In the genomic region with DNA sequence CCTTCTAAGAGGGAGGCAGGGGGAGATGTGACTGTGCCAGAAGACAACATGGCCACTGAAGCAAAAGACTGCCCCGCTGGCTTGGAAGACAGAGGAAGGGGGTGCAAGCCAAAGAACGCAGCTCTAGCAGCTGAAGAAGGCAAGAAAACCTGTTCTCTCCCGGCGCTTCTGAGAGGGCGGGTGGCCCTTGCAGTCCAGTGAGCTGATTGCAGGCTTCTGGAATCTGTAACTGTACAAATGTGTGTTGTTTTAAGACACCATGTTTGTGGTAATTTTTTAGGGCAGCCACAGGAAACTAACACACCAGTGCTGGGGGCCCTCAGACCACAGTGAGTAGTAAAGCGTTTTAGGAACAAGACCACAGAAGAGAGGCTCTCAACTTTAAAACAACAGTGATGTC, we compare ENCODE assay signal across 8 cellular contexts. TPM values are rescaled to one million over a fixed set of nuclear protein-coding genes. Genes with fewer than 3 reads are reported as not detected.
A peak's percentile ranks its signal among the peaks of the same experiment; 100 is the strongest.
DNase-seq lines count a peak whose midpoint lies in the region; ATAC-seq and TF ChIP-seq lines count a peak whose summit lies in the region.

No MANE protein-coding gene starts in this region.

- H3K27me3 ChIP-seq in gastroesophageal sphincter (no peaks in the 10 kb centered on the region), stomach (no peaks in the 10 kb centered on the region), colonic mucosa (no peaks in the 10 kb centered on the region)

- H3K4me1 Mint-ChIP-seq in activated T-cell treated with anti-CD3 and anti-CD28 coated beads, Interleukin-2, amount 50 U/mL, for 72 hours (ENCODE audit: low read depth) = peaks cover 32% of the 10 kb centered on the region
- peaks cover 45% of the 10 kb centered on the region for H3K4me1 Mint-ChIP-seq in T-helper 17 cell

- H3K9me3 Mint-ChIP-seq in activated T-cell treated with anti-CD3 and anti-CD28 coated beads, Interleukin-2, amount 50 U/mL, for 72 hours = no peaks in the 10 kb centered on the region

- no peak for TF ChIP-seq POLR2A in gastroesophageal sphincter (IDR thresholded peaks at IDR 0.05)
- no peak for TF ChIP-seq POLR2A in stomach (IDR thresholded peaks at IDR 0.05)

- 63 to 81% methylated on average over 4 to 6 of the region's 6 CpGs for WGBS in gastroesophageal sphincter (ENCODE audit: low coverage in 1 of 2), 2 donors
- WGBS in stomach, 5 donors = 20 to 36% (median 33%) methylated on average over 6 of the region's 6 CpGs

- H3K4me3 ChIP-seq in gastroesophageal sphincter (no peak overlapping the region), stomach (no peak overlapping the region), colonic mucosa (no peak overlapping the region)

- H3K36me3 ChIP-seq in gastroesophageal sphincter (peaks cover 0 to 64% of the 10 kb centered on the region in 2 donors), stomach (peaks cover 24 to 64% (median 57%) of the 10 kb centered on the region in 4 donors), colonic mucosa (no peaks in the 10 kb centered on the region)

- TF ChIP-seq CTCF in gastroesophageal sphincter (IDR thresholded peaks at IDR 0.05) (no peak), stomach (IDR thresholded peaks at IDR 0.05) (no peak), colonic mucosa (IDR thresholded peaks at IDR 0.05) (no peak)

- H3K4me3 Mint-ChIP-seq in activated T-cell treated with anti-CD3 and anti-CD28 coated beads, Interleukin-2, amount 50 U/mL, for 72 hours = peak overlapping the region in 1 of 2 donors; percentile 26
- peak overlapping the region; percentile 79 for H3K4me3 Mint-ChIP-seq in T-helper 17 cell

- intact Hi-C loops in stomach (cut with DNase I; ENCODE audit: low total_unique reads) = no loop called here
- intact Hi-C loops in colonic mucosa (cut with DNase I) = loop anchor here (5.0 kb wide), 1 partner anchor 42 kb away; no protein-coding TSS in a partner anchor

- peak overlapping the region; percentile 84 for H3K27ac Mint-ChIP-seq in activated T-cell treated with anti-CD3 and anti-CD28 coated beads, Interleukin-2, amount 50 U/mL, for 72 hours
- H3K27ac Mint-ChIP-seq in T-helper 17 cell = peak overlapping the region; percentile 86

- H3K27ac ChIP-seq in gastroesophageal sphincter (peak overlapping the region in 3 of 4 donors; percentile 7 to 61 (median 44)), stomach (peak overlapping the region; percentile 20 to 79 (median 75)), colonic mucosa (no peak overlapping the region)

- DNase-seq in activated T-cell treated with anti-CD3 and anti-CD28 coated beads, Interleukin-2, amount 50 U/mL, for 72 hours = peak; percentile 19 to 44
- DNase-seq in activated T-cell treated with anti-CD3 and anti-CD28 coated beads, Interleukin-2, amount 50 U/mL, for 48 hours = no peak
- DNase-seq in T-helper 17 cell = no peak
- DNase-seq in stomach = no peak
- DNase-seq in GM19240 (ENCODE audit: insufficient read length, low spot score) = no peak
- no peak for DNase-seq in colonic mucosa
- no peak for DNase-seq in SKM-1 (lab: John Stamatoyannopoulos, UW; ENCODE audit: unreplicated experiment)

- H3K4me1 ChIP-seq in gastroesophageal sphincter (peaks cover 0 to 44% (median 0%) of the 10 kb centered on the region in 3 donors), stomach (peaks cover 11 to 66% (median 33%) of the 10 kb centered on the region in 4 donors), colonic mucosa (no peaks in the 10 kb centered on the region)

- peaks cover 3 to 4% of the 10 kb centered on the region in 2 donors for H3K36me3 Mint-ChIP-seq in activated T-cell treated with anti-CD3 and anti-CD28 coated beads, Interleukin-2, amount 50 U/mL, for 72 hours (ENCODE audit: insufficient read depth in 2 of 2)
- peaks cover 16% of the 10 kb centered on the region for H3K36me3 Mint-ChIP-seq in T-helper 17 cell (ENCODE audit: low read depth)

- no peaks in the 10 kb centered on the region for H3K27me3 Mint-ChIP-seq in activated T-cell treated with anti-CD3 and anti-CD28 coated beads, Interleukin-2, amount 50 U/mL, for 72 hours (ENCODE audit: low read depth)
- no peaks in the 10 kb centered on the region for H3K27me3 Mint-ChIP-seq in T-helper 17 cell

- TF ChIP-seq EP300 in gastroesophageal sphincter (IDR thresholded peaks at IDR 0.05) (no peak), stomach (IDR thresholded peaks at IDR 0.05) (no peak)

- ATAC-seq in activated T-cell treated with anti-CD3 and anti-CD28 coated beads, Interleukin-2, amount 50 U/mL, for 72 hours (replicated peaks in 1 of 2) = peak; percentile 46 to 54
- ATAC-seq in T-helper 17 cell (peak; percentile 65), gastroesophageal sphincter (no peak)

- H3K9me3 ChIP-seq in T-helper 17 cell (ENCODE audit: control insufficient read depth, low read length, poor library complexity, severe bottlenecking) (no peaks in the 10 kb centered on the region), gastroesophageal sphincter (no peaks in the 10 kb centered on the region), stomach (no peaks in the 10 kb centered on the region), colonic mucosa (no peaks in the 10 kb centered on the region)

- no peak overlapping the region for H3K9ac ChIP-seq in colonic mucosa (ENCODE audit: low read depth in 2 of 2, low read length in 2 of 2)

RNA-seq across cellular contexts. Expression of a gene that starts 47.0 kb away (rescaled TPM):
- 100 to 1,000 TPM; 108 to 120 TPM for total RNA-seq in activated T-cell treated with anti-CD3 and anti-CD28 coated beads, Interleukin-2, amount 50 U/mL, for 72 hours
- total RNA-seq in T-helper 17 cell (100 to 1,000 TPM; 114 to 133 TPM), gastroesophageal sphincter (100 to 1,000 TPM in 2 of 4 donors, 10 to 100 TPM in 2; 69.1 to 117 (median 98.6) TPM), stomach (100 to 1,000 TPM in 3 of 5 donors, 10 to 100 TPM in 2; 31.5 to 424 (median 102) TPM), colonic mucosa (100 to 1,000 TPM; 148 to 282 TPM)
- polyA plus RNA-seq in stomach = 100 to 1,000 TPM in 1 of 3 donors, 10 to 100 TPM in 2; 25.2 to 104 (median 69.3) TPM

Comparison
In these comparisons a context has a peak if more than half of its experiments do, and no peak if none do; other contexts are left out.
1. DNase-seq: peak in activated T-cell treated with anti-CD3 and anti-CD28 coated beads, Interleukin-2, amount 50 U/mL, for 72 hours (2 of 2); none in activated T-cell treated with anti-CD3 and anti-CD28 coated beads, Interleukin-2, amount 50 U/mL, for 48 hours (0 of 2), T-helper 17 cell (0 of 3), stomach (single experiment), GM19240 (single experiment), colonic mucosa (single experiment) and SKM-1 (single experiment).